Comparison of ENCODE assay signal across 18 cellular contexts in genomic region chr17:66432558-66432957, GRCh38.
DNase-seq lines count a peak whose midpoint lies in the region; ATAC-seq, FAIRE-seq and TF ChIP-seq lines count a peak whose summit lies in the region.
"Had no signal": no experiment of that assay in that cellular context is flagged by ENCODE, and none has a peak within 500 bp of the region (broad histone marks: within the 10 kb centered on the region; RNA-seq: fewer than 3 reads in every experiment).

No MANE protein-coding gene starts in this region.

- no peaks in the 10 kb centered on the region for H3K27me3 ChIP-seq in CD4-positive, CD25-positive, alpha-beta regulatory T cell (ENCODE audit: control insufficient read depth, insufficient read depth, low read length)
- H3K27me3 ChIP-seq in MM.1S (replicated peaks; ENCODE audit: insufficient read depth, low read length), result no peaks in the 10 kb centered on the region
- H3K27me3 ChIP-seq in spleen (replicated peaks in 1 of 7), result no peaks in the 10 kb centered on the region
- H3K27me3 ChIP-seq: left lung, right atrium auricular region, SJCRH30 had no signal

- peak overlapping the region; percentile 16; the same call in 1 of the 2 replicates for H3K4me2 ChIP-seq in MM.1S (ENCODE audit: low read depth, low read length)
- H3K4me2 ChIP-seq: GM23338 had no signal

- peaks cover 72% of the 10 kb centered on the region for H3K79me2 ChIP-seq in MM.1S (ENCODE audit: low read length)

- H3K9me3 Mint-ChIP-seq in CD4-positive, CD25-positive, alpha-beta regulatory T cell, result no peaks in the 10 kb centered on the region
- H3K9me3 Mint-ChIP-seq in dendritic cell treated with granulocyte-macrophage colony-stimulating factor and Interleukin-4, amounts not matched to agents 40 ng/mL and 50 ng/mL, for 4 days, result no peaks in the 10 kb centered on the region
- H3K9me3 Mint-ChIP-seq: GM23338; stimulated activated memory B cell treated with anti-CD40 and anti-IgM and Interleukin-4, amounts not matched to agents 10 μg/mL and 1 μg/mL and 100 μg/mL, for 72 hours had no signal

- peaks cover 3% of the 10 kb centered on the region for H3K36me3 Mint-ChIP-seq in CD4-positive, CD25-positive, alpha-beta regulatory T cell
- no peaks in the 10 kb centered on the region for H3K36me3 Mint-ChIP-seq in dendritic cell treated with granulocyte-macrophage colony-stimulating factor and Interleukin-4, amounts not matched to agents 40 ng/mL and 50 ng/mL, for 4 days (ENCODE audit: low read depth)
- H3K36me3 Mint-ChIP-seq: stimulated activated memory B cell treated with anti-CD40 and anti-IgM and Interleukin-4, amounts not matched to agents 10 μg/mL and 1 μg/mL and 100 μg/mL, for 72 hours had no signal

- 0 out of 2 replicates have a peak, but pooled peaks cover 6% of the 10 kb centered on the region for H3F3A ChIP-seq in MM.1S (ENCODE audit: insufficient read depth, low read length)

- H3K36me3 ChIP-seq in CD4-positive, CD25-positive, alpha-beta regulatory T cell (ENCODE audit: control insufficient read depth, insufficient read depth, low read length), result no peaks in the 10 kb centered on the region
- H3K36me3 ChIP-seq in MM.1S (replicated peaks; ENCODE audit: insufficient read depth, low read length), result no peaks in the 10 kb centered on the region
- H3K36me3 ChIP-seq in spleen, result no peaks in the 10 kb centered on the region
- H3K36me3 ChIP-seq: left lung, right atrium auricular region, SJCRH30 had no signal

- intact Hi-C loops in dendritic cell treated with granulocyte-macrophage colony-stimulating factor and Interleukin-4, amounts not matched to agents 40 ng/mL and 50 ng/mL, for 4 days (cut with micrococcal nuclease), result loop anchor here (5.0 to 10.0 kb wide), 2 partner anchors 35 to 128 kb away; partner anchors contain the start of gene PRKCA
- intact Hi-C loops in spleen (cut with DNase I; ENCODE audit: low total_unique reads), result no loop called here

- H4K20me1 ChIP-seq in MM.1S (ENCODE audit: insufficient read depth, low read length), result no peaks in the 10 kb centered on the region

- no peak for TF ChIP-seq POLR2A in spleen (IDR thresholded peaks at IDR 0.05)

- 0% methylated on average over 1 of the region's 1 CpG for WGBS in spleen, 5 donors

- TF ChIP-seq CTCF in MM.1S (IDR thresholded peaks at IDR 0.05; ENCODE audit: low read length) (no peak), spleen (IDR thresholded peaks at IDR 0.05 in 8 of 11, conservative IDR thresholded peaks at IDR 0.05 in 3 of 11) (no peak), D721Med (IDR thresholded peaks at IDR 0.05; ENCODE audit: insufficient read depth, missing control alignments) (no peak)

- peak overlapping the region; percentile 6 to 60 (median 34) for H3K27ac Mint-ChIP-seq in CD4-positive, CD25-positive, alpha-beta regulatory T cell
- H3K27ac Mint-ChIP-seq in dendritic cell treated with granulocyte-macrophage colony-stimulating factor and Interleukin-4, amounts not matched to agents 40 ng/mL and 50 ng/mL, for 4 days, result peak overlapping the region; percentile 74
- H3K27ac Mint-ChIP-seq: B cell; GM23338; stimulated activated memory B cell treated with anti-CD40 and anti-IgM and Interleukin-4, amounts not matched to agents 10 μg/mL and 1 μg/mL and 100 μg/mL, for 72 hours had no signal

- H3K4me3 ChIP-seq in CD4-positive, CD25-positive, alpha-beta regulatory T cell (ENCODE audit: low read depth, low read length), result no peak overlapping the region
- H3K4me3 ChIP-seq in MM.1S (ENCODE audit: low read length), result no peak overlapping the region
- H3K4me3 ChIP-seq in spleen, result no peak overlapping the region
- H3K4me3 ChIP-seq: GM23338, left lung, right atrium auricular region, SJCRH30 had no signal

- no peak overlapping the region for H3K4me3 Mint-ChIP-seq in CD4-positive, CD25-positive, alpha-beta regulatory T cell
- no peak overlapping the region for H3K4me3 Mint-ChIP-seq in dendritic cell treated with granulocyte-macrophage colony-stimulating factor and Interleukin-4, amounts not matched to agents 40 ng/mL and 50 ng/mL, for 4 days
- H3K4me3 Mint-ChIP-seq: B cell; GM23338; stimulated activated memory B cell treated with anti-CD40 and anti-IgM and Interleukin-4, amounts not matched to agents 10 μg/mL and 1 μg/mL and 100 μg/mL, for 72 hours had no signal

- H3K27ac ChIP-seq in CD4-positive, CD25-positive, alpha-beta regulatory T cell (ENCODE audit: insufficient read depth, low read length, poor library complexity, severe bottlenecking), result no peak overlapping the region
- H3K27ac ChIP-seq in MM.1S (ENCODE audit: low read length) (no peak overlapping the region), spleen (peak overlapping the region in 5 of 8 donors; percentile 10 to 45 (median 17))
- H3K27ac ChIP-seq: right atrium auricular region, SJCRH30 had no signal

- no peaks in the 10 kb centered on the region for H3K27me3 Mint-ChIP-seq in CD4-positive, CD25-positive, alpha-beta regulatory T cell
- no peaks in the 10 kb centered on the region for H3K27me3 Mint-ChIP-seq in dendritic cell treated with granulocyte-macrophage colony-stimulating factor and Interleukin-4, amounts not matched to agents 40 ng/mL and 50 ng/mL, for 4 days

- no peaks in the 10 kb centered on the region for H3K9me2 ChIP-seq in MM.1S (replicated peaks; ENCODE audit: insufficient read depth, low read length)

- no peak overlapping the region for H3K9ac ChIP-seq in MM.1S (ENCODE audit: low read length)

- DNase-seq in CD4-positive, CD25-positive, alpha-beta regulatory T cell, result no peak
- no peak for DNase-seq in MM.1S
- DNase-seq in spleen, result no peak
- DNase-seq in GM19238 (ENCODE audit: insufficient read length, low spot score), result no peak
- DNase-seq in D721Med (ENCODE audit: insufficient read length, low spot score), result no peak
- DNase-seq: activated CD4-positive, CD25-positive, alpha-beta regulatory T cell treated with anti-CD3 and anti-CD28 coated beads, Interleukin-2, amount 50 U/mL, for 72 hours; activated gamma-delta T cell; effector CD4-positive, alpha-beta T cell; left lung; NCI-H1436 treated with DMSO at 0.1 percent for 48 hours; occipital lobe; SJCRH30 had no signal

- H3K4me1 Mint-ChIP-seq in CD4-positive, CD25-positive, alpha-beta regulatory T cell, result peaks cover 0 to 55% (median 27%) of the 10 kb centered on the region in 4 donors
- H3K4me1 Mint-ChIP-seq in dendritic cell treated with granulocyte-macrophage colony-stimulating factor and Interleukin-4, amounts not matched to agents 40 ng/mL and 50 ng/mL, for 4 days (ENCODE audit: low read depth), result peaks cover 67% of the 10 kb centered on the region
- H3K4me1 Mint-ChIP-seq: B cell; stimulated activated memory B cell treated with anti-CD40 and anti-IgM and Interleukin-4, amounts not matched to agents 10 μg/mL and 1 μg/mL and 100 μg/mL, for 72 hours had no signal

- H3K9me3 ChIP-seq in CD4-positive, CD25-positive, alpha-beta regulatory T cell (ENCODE audit: control insufficient read depth in 2 of 2, low read length in 2 of 2), result no peaks in the 10 kb centered on the region
- H3K9me3 ChIP-seq in MM.1S (replicated peaks; ENCODE audit: insufficient read depth, low read length) (no peaks in the 10 kb centered on the region), spleen (no peaks in the 10 kb centered on the region)
- H3K9me3 ChIP-seq: left lung, right atrium auricular region, SJCRH30 had no signal

- no peak for ATAC-seq in CD4-positive, CD25-positive, alpha-beta regulatory T cell (ENCODE audit: low read depth in 2 of 2)
- no peak for ATAC-seq in GM21786 (IDR thresholded peaks at IDR 0.05; ENCODE audit: unreplicated experiment)
- ATAC-seq: stimulated activated memory B cell treated with anti-CD40 and anti-IgM and Interleukin-4, amounts not matched to agents 10 μg/mL and 1 μg/mL and 100 μg/mL, for 72 hours had no signal

- H3K4me1 ChIP-seq in CD4-positive, CD25-positive, alpha-beta regulatory T cell (ENCODE audit: control insufficient read depth, insufficient read depth, low read length, poor library complexity, severe bottlenecking), result peaks cover 9% of the 10 kb centered on the region
- H3K4me1 ChIP-seq in MM.1S (ENCODE audit: low read length) (peaks cover 54% of the 10 kb centered on the region), spleen (peaks cover 7 to 63% (median 33%) of the 10 kb centered on the region in 6 donors)
- H3K4me1 ChIP-seq: SJCRH30 had no signal

- no peak for FAIRE-seq in D721Med (lab: Jason Lieb, UNC)

- no peak overlapping the region for H2AFZ ChIP-seq in MM.1S (ENCODE audit: low read length)
- H2AFZ ChIP-seq: GM23338 had no signal

Comparison
In these comparisons a context has a peak if more than half of its experiments do, and no peak if none do; other contexts are left out.
1. H3K27ac ChIP-seq: peak in spleen (5 of 8); none in CD4-positive, CD25-positive, alpha-beta regulatory T cell (single experiment) and MM.1S (single experiment).